9 cellular contexts compared by ENCODE assay signal in the genomic region with DNA sequence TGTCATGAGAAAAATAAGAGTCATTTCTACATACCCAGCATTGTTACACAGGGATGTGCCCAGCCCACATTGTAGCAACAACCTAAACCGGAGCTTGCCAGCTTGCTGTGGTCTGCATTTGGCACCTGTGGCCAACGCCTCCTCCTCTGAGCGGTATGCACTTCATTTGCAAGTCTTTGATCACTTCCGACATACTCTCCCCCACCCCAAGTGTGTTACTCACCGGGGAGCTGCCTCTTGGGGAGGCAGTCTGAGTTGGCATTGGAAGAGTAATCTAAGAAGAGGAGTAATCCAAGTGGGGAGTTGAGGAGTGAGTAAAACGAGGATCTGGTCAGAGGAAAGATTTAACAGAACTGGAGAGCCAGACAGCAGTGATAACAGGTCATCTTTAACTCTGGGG.
DNase-seq lines count a peak whose midpoint lies in the region; ATAC-seq and TF ChIP-seq lines count a peak whose summit lies in the region.
"Had no signal": no experiment of that assay in that cellular context is flagged by ENCODE, and none has a peak within 500 bp of the region (broad histone marks: within the 10 kb centered on the region; RNA-seq: fewer than 3 reads in every experiment).

No MANE protein-coding gene starts in this region.

- H3K4me3 Mint-ChIP-seq in activated naive CD4-positive, alpha-beta T cell treated with anti-CD3 and anti-CD28 coated beads, Interleukin-2, amount 50 U/mL, for 24 hours: peak overlapping the region; percentile 71
- no peak overlapping the region for H3K4me3 Mint-ChIP-seq in memory B cell
- peak overlapping the region; percentile 32 for H3K4me3 Mint-ChIP-seq in stimulated activated effector memory CD8-positive, alpha-beta T cell treated with anti-CD3 and anti-CD28 coated beads, Interleukin-12 subunit alpha, Interleukin-12 subunit beta, amount 100 ng/mL, for 72 hours

- H3K36me3 Mint-ChIP-seq in activated naive CD4-positive, alpha-beta T cell treated with anti-CD3 and anti-CD28 coated beads, Interleukin-2, amount 50 U/mL, for 24 hours: peaks cover 2% of the 10 kb centered on the region
- H3K36me3 Mint-ChIP-seq in memory B cell: no peaks in the 10 kb centered on the region
- peaks cover 15% of the 10 kb centered on the region for H3K36me3 Mint-ChIP-seq in stimulated activated effector memory CD8-positive, alpha-beta T cell treated with anti-CD3 and anti-CD28 coated beads, Interleukin-12 subunit alpha, Interleukin-12 subunit beta, amount 100 ng/mL, for 72 hours

- DNase-seq in DMS53 (lab: John Stamatoyannopoulos, UW): peak; percentile 17
- DNase-seq in DMS53 treated with DMSO at 0.1 percent for 48 hours (lab: John Stamatoyannopoulos, UW; ENCODE audit: unreplicated experiment): no peak
- peak; percentile 86 for DNase-seq in RWPE1 (ENCODE audit: low spot score)
- DNase-seq in memory B cell (ENCODE audit: low spot score in 2 of 2): peak; percentile 27 to 29
- peak; percentile 60 to 87 for DNase-seq in stimulated activated effector memory CD8-positive, alpha-beta T cell treated with anti-CD3 and anti-CD28 coated beads, Interleukin-12 subunit alpha, Interleukin-12 subunit beta, amount 100 ng/mL, for 72 hours (ENCODE audit: low spot score in 2 of 2)

- H3K4me1 Mint-ChIP-seq in activated naive CD4-positive, alpha-beta T cell treated with anti-CD3 and anti-CD28 coated beads, Interleukin-2, amount 50 U/mL, for 24 hours: peaks cover 69% of the 10 kb centered on the region
- H3K4me1 Mint-ChIP-seq in memory B cell: peaks cover 11% of the 10 kb centered on the region
- H3K4me1 Mint-ChIP-seq in stimulated activated effector memory CD8-positive, alpha-beta T cell treated with anti-CD3 and anti-CD28 coated beads, Interleukin-12 subunit alpha, Interleukin-12 subunit beta, amount 100 ng/mL, for 72 hours: peaks cover 38% of the 10 kb centered on the region

- H3K27ac Mint-ChIP-seq in activated naive CD4-positive, alpha-beta T cell treated with anti-CD3 and anti-CD28 coated beads, Interleukin-2, amount 50 U/mL, for 24 hours: peak overlapping the region; percentile 79
- no peak overlapping the region for H3K27ac Mint-ChIP-seq in memory B cell
- H3K27ac Mint-ChIP-seq in stimulated activated effector memory CD8-positive, alpha-beta T cell treated with anti-CD3 and anti-CD28 coated beads, Interleukin-12 subunit alpha, Interleukin-12 subunit beta, amount 100 ng/mL, for 72 hours: peak overlapping the region; percentile 13

- peaks cover 3% of the 10 kb centered on the region for H3K9me3 Mint-ChIP-seq in activated naive CD4-positive, alpha-beta T cell treated with anti-CD3 and anti-CD28 coated beads, Interleukin-2, amount 50 U/mL, for 24 hours
- peaks cover 2% of the 10 kb centered on the region for H3K9me3 Mint-ChIP-seq in memory B cell
- peaks cover 2% of the 10 kb centered on the region for H3K9me3 Mint-ChIP-seq in stimulated activated effector memory CD8-positive, alpha-beta T cell treated with anti-CD3 and anti-CD28 coated beads, Interleukin-12 subunit alpha, Interleukin-12 subunit beta, amount 100 ng/mL, for 72 hours

- CTCF ChIA-PET in RWPE1 (lab: Yijun Ruan, JAX): interaction anchor here (0.7 to 1.0 kb wide), 2 partner anchors 20 to 82 kb away, joined by 3 to 4 read pairs; no protein-coding TSS in a partner anchor

- no peak overlapping the region for H3K27ac ChIP-seq in RWPE1
- H3K27ac ChIP-seq: 22Rv1 had no signal

- TF ChIP-seq CTCF in RWPE1 (conservative IDR thresholded peaks at IDR 0.05; ENCODE audit: low read depth): no peak

- POLR2A ChIA-PET in RWPE1 (lab: Yijun Ruan, JAX; ENCODE audit: low non-redundant PET): no interaction called here

- H3K27me3 Mint-ChIP-seq in activated naive CD4-positive, alpha-beta T cell treated with anti-CD3 and anti-CD28 coated beads, Interleukin-2, amount 50 U/mL, for 24 hours: no peaks in the 10 kb centered on the region
- peaks cover 19% of the 10 kb centered on the region for H3K27me3 Mint-ChIP-seq in memory B cell

- ATAC-seq in memory B cell (ENCODE audit: low read depth) (peak; percentile 97), HG03159 (IDR thresholded peaks at IDR 0.05; ENCODE audit: unreplicated experiment) (no peak), GM19035 (IDR thresholded peaks at IDR 0.05; ENCODE audit: unreplicated experiment) (no peak)
- ATAC-seq in stimulated activated effector memory CD8-positive, alpha-beta T cell treated with anti-CD3 and anti-CD28 coated beads, Interleukin-12 subunit alpha, Interleukin-12 subunit beta, amount 100 ng/mL, for 72 hours: peak; percentile 96

Comparison
In these comparisons a context has a peak if more than half of its experiments do, and no peak if none do; other contexts are left out.
1. ATAC-seq: peak in memory B cell (single experiment) and stimulated activated effector memory CD8-positive, alpha-beta T cell treated with anti-CD3 and anti-CD28 coated beads, Interleukin-12 subunit alpha, Interleukin-12 subunit beta, amount 100 ng/mL, for 72 hours (single experiment); none in HG03159 (single experiment) and GM19035 (single experiment).